In genomic region chr6:106629103-106629858, GRCh38 we compare ENCODE assay signal across 8 cellular contexts. TPM values are rescaled to one million over a fixed set of nuclear protein-coding genes. Genes with fewer than 3 reads are reported as not detected.
DNase-seq lines count a peak whose midpoint lies in the region; ATAC-seq, FAIRE-seq and TF ChIP-seq lines count a peak whose summit lies in the region.

A gene with protein sequence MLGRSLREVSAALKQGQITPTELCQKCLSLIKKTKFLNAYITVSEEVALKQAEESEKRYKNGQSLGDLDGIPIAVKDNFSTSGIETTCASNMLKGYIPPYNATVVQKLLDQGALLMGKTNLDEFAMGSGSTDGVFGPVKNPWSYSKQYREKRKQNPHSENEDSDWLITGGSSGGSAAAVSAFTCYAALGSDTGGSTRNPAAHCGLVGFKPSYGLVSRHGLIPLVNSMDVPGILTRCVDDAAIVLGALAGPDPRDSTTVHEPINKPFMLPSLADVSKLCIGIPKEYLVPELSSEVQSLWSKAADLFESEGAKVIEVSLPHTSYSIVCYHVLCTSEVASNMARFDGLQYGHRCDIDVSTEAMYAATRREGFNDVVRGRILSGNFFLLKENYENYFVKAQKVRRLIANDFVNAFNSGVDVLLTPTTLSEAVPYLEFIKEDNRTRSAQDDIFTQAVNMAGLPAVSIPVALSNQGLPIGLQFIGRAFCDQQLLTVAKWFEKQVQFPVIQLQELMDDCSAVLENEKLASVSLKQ (plus strand): TSS chr6:106629578. CDS start chr6:106629682, 104 bp downstream.
A gene with protein sequence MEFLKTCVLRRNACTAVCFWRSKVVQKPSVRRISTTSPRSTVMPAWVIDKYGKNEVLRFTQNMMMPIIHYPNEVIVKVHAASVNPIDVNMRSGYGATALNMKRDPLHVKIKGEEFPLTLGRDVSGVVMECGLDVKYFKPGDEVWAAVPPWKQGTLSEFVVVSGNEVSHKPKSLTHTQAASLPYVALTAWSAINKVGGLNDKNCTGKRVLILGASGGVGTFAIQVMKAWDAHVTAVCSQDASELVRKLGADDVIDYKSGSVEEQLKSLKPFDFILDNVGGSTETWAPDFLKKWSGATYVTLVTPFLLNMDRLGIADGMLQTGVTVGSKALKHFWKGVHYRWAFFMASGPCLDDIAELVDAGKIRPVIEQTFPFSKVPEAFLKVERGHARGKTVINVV (minus strand): TSS chr6:106629498. CDS start chr6:106629021, 477 bp downstream.

- TF ChIP-seq POLR2A in endothelial cell of umbilical vein (IDR thresholded peaks at IDR 0.05; ENCODE audit: low read depth, low read length): peak; percentile 62

- no peak for TF ChIP-seq CTCF in D721Med (IDR thresholded peaks at IDR 0.05; ENCODE audit: insufficient read depth, missing control alignments)
- no peak for TF ChIP-seq CTCF in OCI-LY1 (IDR thresholded peaks at IDR 0.05; ENCODE audit: low read length)
- no peak for TF ChIP-seq CTCF in endothelial cell of umbilical vein (IDR thresholded peaks at IDR 0.05; ENCODE audit: extremely low read depth in 1 of 2, insufficient read depth in 1 of 2, low read depth in 1 of 2, low read length in 2 of 2)

- peak; percentile 78 for ATAC-seq in GM21447 (IDR thresholded peaks at IDR 0.05; ENCODE audit: unreplicated experiment)

- H3K36me3 ChIP-seq in HUES6 (ENCODE audit: control insufficient read depth, insufficient read depth, low read length) (no peaks in the 10 kb centered on the region), OCI-LY1 (ENCODE audit: insufficient read depth, low read length) (peaks cover 6% of the 10 kb centered on the region; the same call in 1 of the 2 replicates), endothelial cell of umbilical vein (ENCODE audit: control insufficient read depth in 2 of 2, extremely low read depth in 1 of 2, insufficient read depth in 2 of 2, low read length in 2 of 2) (no peaks in the 10 kb centered on the region)

- peak within 1 kb of the TSS; percentile 88 for H3K4me2 ChIP-seq in OCI-LY1 (ENCODE audit: low read length)
- H3K4me2 ChIP-seq in endothelial cell of umbilical vein (ENCODE audit: insufficient read depth, low read length): peak within 1 kb of the TSS; percentile 86

- H3K4me3 ChIP-seq in HUES6 (ENCODE audit: low read depth, low read length) (peak within 1 kb of the TSS; percentile 96), OCI-LY1 (ENCODE audit: low read depth, low read length, poor library complexity, severe bottlenecking) (peak within 1 kb of the TSS; percentile 84), endothelial cell of umbilical vein (replicated peaks in 1 of 3; ENCODE audit: insufficient read depth in 1 of 3, low read depth in 1 of 3, low read length in 3 of 3) (peak within 1 kb of the TSS; percentile 71 to 84 (median 80))

- H3K9ac ChIP-seq in HUES6 (ENCODE audit: low read length) (peak within 1 kb of the TSS; percentile 96), OCI-LY1 (ENCODE audit: low read length) (peak within 1 kb of the TSS; percentile 88), endothelial cell of umbilical vein (replicated peaks; ENCODE audit: extremely low read depth, insufficient read depth, low read length) (peak within 1 kb of the TSS; percentile 91)

- H3K27me3 ChIP-seq in HUES6 (ENCODE audit: control insufficient read depth, insufficient read depth, low read length) (no peaks in the 10 kb centered on the region), OCI-LY1 (ENCODE audit: insufficient read depth, low read length) (no peaks in the 10 kb centered on the region), endothelial cell of umbilical vein (ENCODE audit: control insufficient read depth in 2 of 2, insufficient read depth in 2 of 2, low read length in 2 of 2) (no peaks in the 10 kb centered on the region)

- H3K27ac ChIP-seq in HUES6 (ENCODE audit: low read depth, low read length): peak within 1 kb of the TSS; percentile 77
- peak within 1 kb of the TSS; percentile 93 for H3K27ac ChIP-seq in OCI-LY1 (ENCODE audit: low read depth, low read length, poor library complexity, severe bottlenecking)
- H3K27ac ChIP-seq in endothelial cell of umbilical vein (ENCODE audit: insufficient read depth, low read depth, low read length): peak within 1 kb of the TSS; percentile 63

- POLR2A ChIA-PET in endothelial cell of umbilical vein (lab: Charles Lee): no interaction called here

- no peaks in the 10 kb centered on the region for H3K9me1 ChIP-seq in endothelial cell of umbilical vein (replicated peaks; ENCODE audit: control insufficient read depth, extremely low read depth, insufficient read depth, low read length)

- no peaks in the 10 kb centered on the region for H4K20me1 ChIP-seq in OCI-LY1 (ENCODE audit: insufficient read depth, low read length)
- H4K20me1 ChIP-seq in endothelial cell of umbilical vein (replicated peaks; ENCODE audit: control insufficient read depth, extremely low read depth, insufficient read depth, low read length): no peaks in the 10 kb centered on the region

- CTCF ChIA-PET in endothelial cell of umbilical vein (lab: Charles Lee): interaction anchor here (1.5 kb wide), 1 partner anchor 21 kb away, joined by 3 read pairs; no protein-coding TSS in a partner anchor

- no peaks in the 10 kb centered on the region; the same call in 1 of the 2 replicates for H3F3A ChIP-seq in OCI-LY1 (ENCODE audit: insufficient read depth, low read length)

- no peak for FAIRE-seq in D721Med (lab: Jason Lieb, UNC)
- peak; percentile 66 for FAIRE-seq in endothelial cell of umbilical vein (lab: Jason Lieb, UNC)

- dilution Hi-C loops in endothelial cell of umbilical vein (cut with MboI; ENCODE audit: extremely low pct_ligation_motif_present, low sequenced_read_pairs): no loop called here

- H2AFZ ChIP-seq in OCI-LY1 (ENCODE audit: low read length) (no peak within 1 kb of the TSS), endothelial cell of umbilical vein (ENCODE audit: low read depth, low read length) (peak within 1 kb of the TSS; percentile 89)

- intact Hi-C loops in endothelial cell of umbilical vein (cut with micrococcal nuclease): loop anchor here (1.0 to 5.0 kb wide), 2 partner anchors 8 to 117 kb away; no protein-coding TSS in a partner anchor

- no peaks in the 10 kb centered on the region for H3K9me2 ChIP-seq in OCI-LY1 (ENCODE audit: low read depth, low read length)

- no TSS peak for BruUV-seq in endothelial cell of umbilical vein (replicated peaks; lab: Mats Ljungman, UMichigan)

- peak; percentile 88 for DNase-seq in D721Med (ENCODE audit: insufficient read length, low spot score)
- peak; percentile 88 for DNase-seq in activated CD8-positive, alpha-beta memory T cell treated with anti-CD3 and anti-CD28 coated beads, Interleukin-2, amount 50 U/mL, for 48 hours
- DNase-seq in endothelial cell of umbilical vein (ENCODE audit: low read depth, low spot score): peak; percentile 96
- DNase-seq in middle frontal gyrus (ENCODE audit: extremely low spot score, low spot score): peak; percentile 87
- peak; percentile 60 to 70 for DNase-seq in stimulated activated CD8-positive, alpha-beta memory T cell treated with anti-CD3 and anti-CD28 coated beads, Interleukin-2, amount 100 ng/mL, for 1 hour (ENCODE audit: low read depth in 2 of 2)

- no peaks in the 10 kb centered on the region for H3K9me3 ChIP-seq in HUES6 (ENCODE audit: control insufficient read depth, insufficient read depth, low read depth, low read length)
- H3K9me3 ChIP-seq in OCI-LY1 (ENCODE audit: low read length): no peaks in the 10 kb centered on the region
- no peaks in the 10 kb centered on the region for H3K9me3 ChIP-seq in endothelial cell of umbilical vein (replicated peaks; ENCODE audit: control insufficient read depth, insufficient read depth, low read length)

- H3K4me1 ChIP-seq in HUES6 (ENCODE audit: control insufficient read depth, insufficient read depth, low read length) (peaks cover 12% of the 10 kb centered on the region), OCI-LY1 (ENCODE audit: insufficient read depth, low read length, severe bottlenecking) (peaks cover 70% of the 10 kb centered on the region), endothelial cell of umbilical vein (ENCODE audit: control insufficient read depth, extremely low read depth, insufficient read depth, low read length) (peaks cover 6% of the 10 kb centered on the region)

- H3K79me2 ChIP-seq in OCI-LY1 (ENCODE audit: insufficient read depth, low read length) (peaks cover 64% of the 10 kb centered on the region), endothelial cell of umbilical vein (ENCODE audit: control insufficient read depth, insufficient read depth, low read length) (peaks cover 29% of the 10 kb centered on the region)

TF ChIP-seq in endothelial cell of umbilical vein, 7 proteins besides CTCF, POLR2A, EP300 and RAD21:
- TF ChIP-seq MAX (IDR thresholded peaks at IDR 0.05; ENCODE audit: insufficient read depth, insufficient read length) (peak; percentile 47), EZH2 (IDR thresholded peaks at IDR 0.05; ENCODE audit: borderline replicate concordance, low read depth, low read length, severe bottlenecking) (no peak), POLR2AphosphoS5 (IDR thresholded peaks at IDR 0.05; ENCODE audit: insufficient read depth, low read depth, low read length) (peak; percentile 49)
TF ChIP-seq in endothelial cell of umbilical vein: peak in this region for 2.

RNA-seq across cellular contexts. Expression of the first gene that starts in this region (rescaled TPM):
- total RNA-seq in endothelial cell of umbilical vein: 11.3 and 12.4 TPM in 2 replicates
- 3.7 and 4.3 TPM in 2 replicates for polyA plus RNA-seq in endothelial cell of umbilical vein
- polyA plus RNA-seq in endothelial cell of umbilical vein (2011; cell fraction: cytosol; rRNA removed): 7.0 and 7.1 TPM in 2 replicates
- polyA plus RNA-seq in endothelial cell of umbilical vein (2011; cell fraction: nucleus; rRNA removed): 10.9 and 11.5 TPM in 2 replicates
- polyA plus RNA-seq in endothelial cell of umbilical vein (2012): 6.2 and 9.6 TPM in 2 replicates
- 7.6 and 9.0 TPM in 2 replicates for polyA minus RNA-seq in endothelial cell of umbilical vein
- polyA minus RNA-seq in endothelial cell of umbilical vein (2011; cell fraction: cytosol; rRNA and poly(A)+ RNA removed): 7.8 TPM
- 12.2 and 15.1 TPM in 2 replicates for polyA minus RNA-seq in endothelial cell of umbilical vein (2011; cell fraction: nucleus; rRNA and poly(A)+ RNA removed)

RNA-seq across cellular contexts. Expression of the second gene that starts in this region (rescaled TPM):
- total RNA-seq in endothelial cell of umbilical vein: 5.4 and 5.5 TPM in 2 replicates
- 2.2 and 3.9 TPM in 2 replicates for polyA plus RNA-seq in endothelial cell of umbilical vein
- 4.3 and 4.9 TPM in 2 replicates for polyA plus RNA-seq in endothelial cell of umbilical vein (2011; cell fraction: cytosol; rRNA removed)
- polyA plus RNA-seq in endothelial cell of umbilical vein (2011; cell fraction: nucleus; rRNA removed): 3.2 and 4.4 TPM in 2 replicates
- polyA plus RNA-seq in endothelial cell of umbilical vein (2012): 6.1 and 9.1 TPM in 2 replicates
- 2.9 and 4.0 TPM in 2 replicates for polyA minus RNA-seq in endothelial cell of umbilical vein
- 9.0 TPM for polyA minus RNA-seq in endothelial cell of umbilical vein (2011; cell fraction: cytosol; rRNA and poly(A)+ RNA removed)
- 2.8 and 5.0 TPM in 2 replicates for polyA minus RNA-seq in endothelial cell of umbilical vein (2011; cell fraction: nucleus; rRNA and poly(A)+ RNA removed)

Comparison
In these comparisons a context has a peak if more than half of its experiments do, and no peak if none do; other contexts are left out.
1. Peak in every context shown above with its lines: DNase-seq, ATAC-seq, H3K4me3 ChIP-seq and H3K27ac ChIP-seq.